ENCODE assay signal across 20 cellular contexts in the genomic region with DNA sequence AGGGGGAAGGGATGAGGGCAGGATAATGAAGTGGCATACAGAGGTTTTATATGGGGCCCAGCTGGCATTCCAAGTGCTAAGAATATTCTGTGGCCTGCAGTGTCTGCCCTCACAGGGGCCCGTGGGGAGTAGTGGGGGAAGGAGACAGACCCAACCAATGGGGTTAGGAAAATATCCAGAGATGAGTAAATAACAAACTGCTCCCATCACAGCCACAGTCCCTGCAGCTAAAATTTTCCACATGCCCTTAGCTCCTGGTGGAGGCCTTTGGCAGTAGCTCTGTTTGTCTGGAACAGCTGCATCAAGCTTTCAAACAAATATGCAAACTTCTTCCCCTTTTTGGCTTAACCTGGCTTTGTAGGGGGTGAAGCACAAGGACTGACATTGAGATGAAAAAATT. TPM values are rescaled to one million over a fixed set of nuclear protein-coding genes. Genes with fewer than 3 reads are reported as not detected.
DNase-seq lines count a peak whose midpoint lies in the region; ATAC-seq, FAIRE-seq and TF ChIP-seq lines count a peak whose summit lies in the region.
"Had no signal": no experiment of that assay in that cellular context is flagged by ENCODE, and none has a peak within 500 bp of the region (broad histone marks: within the 10 kb centered on the region; RNA-seq: fewer than 3 reads in every experiment).

No MANE protein-coding gene starts in this region.

- DNase-seq in MV-4-11 (lab: John Stamatoyannopoulos, UW), result peak; percentile 2
- DNase-seq in endothelial cell of umbilical vein (ENCODE audit: low read depth, low spot score), result peak; percentile 41
- no peak for DNase-seq in T-helper 2 cell
- DNase-seq in kidney, result no peak
- DNase-seq in ureter (ENCODE audit: low spot score), result no peak
- DNase-seq: activated naive CD8-positive, alpha-beta T cell treated with anti-CD3 and anti-CD28 coated beads, Interleukin-2, amount 10 ng/mL, durations not matched to agents 7 days and 5 days; DND-41; dorsolateral prefrontal cortex; head of caudate nucleus; Kasumi-1; left colon; NCI-H2081 treated with DMSO at 0.1 percent for 48 hours had no signal

- no peak for TF ChIP-seq POLR2A in endothelial cell of umbilical vein (IDR thresholded peaks at IDR 0.05; ENCODE audit: low read depth, low read length)

- FAIRE-seq in endothelial cell of umbilical vein (lab: Jason Lieb, UNC) (no peak), kidney (lab: Jason Lieb, UNC) (no peak)

- no peak for ATAC-seq in stimulated activated memory B cell treated with anti-CD40 and anti-IgM and Interleukin-4, amounts not matched to agents 10 μg/mL and 1 μg/mL and 100 μg/mL, for 72 hours
- ATAC-seq: GM23338, left colon had no signal

- CTCF ChIA-PET in endothelial cell of umbilical vein (lab: Charles Lee), result interaction anchor here (0.6 to 4.1 kb wide), 8 partner anchors 10 to 121 kb away, joined by 3 to 19 read pairs (median 4); a partner anchor contains a TSS

- H3K79me2 ChIP-seq in ACC112 (ENCODE audit: control insufficient read depth, insufficient read depth, low read length, unreplicated experiment) (peaks cover 32% of the 10 kb centered on the region), endothelial cell of umbilical vein (ENCODE audit: control insufficient read depth, insufficient read depth, low read length) (peaks cover 55% of the 10 kb centered on the region)

- H3K4me1 Mint-ChIP-seq in stimulated activated memory B cell treated with anti-CD40 and anti-IgM and Interleukin-4, amounts not matched to agents 10 μg/mL and 1 μg/mL and 100 μg/mL, for 72 hours, result peaks cover 11% of the 10 kb centered on the region
- H3K4me1 Mint-ChIP-seq: activated naive CD8-positive, alpha-beta T cell treated with anti-CD3 and anti-CD28 coated beads, Interleukin-2, amount 10 ng/mL, durations not matched to agents 7 days and 5 days had no signal

- intact Hi-C loops in endothelial cell of umbilical vein (cut with micrococcal nuclease) (no loop called here), kidney (cut with DNase I) (no loop called here)

- dilution Hi-C loops in endothelial cell of umbilical vein (cut with MboI; ENCODE audit: extremely low pct_ligation_motif_present, low sequenced_read_pairs), result no loop called here

- BruUV-seq in endothelial cell of umbilical vein (replicated peaks; lab: Mats Ljungman, UMichigan), result no TSS peak

- no peak for TF ChIP-seq CTCF in endothelial cell of umbilical vein (IDR thresholded peaks at IDR 0.05; ENCODE audit: extremely low read depth in 1 of 2, insufficient read depth in 1 of 2, low read depth in 1 of 2, low read length in 2 of 2)
- no peak for TF ChIP-seq CTCF in kidney (IDR thresholded peaks at IDR 0.05; ENCODE audit: borderline replicate concordance, extremely low read depth, insufficient read depth)

- no peak overlapping the region for H3K4me3 Mint-ChIP-seq in stimulated activated memory B cell treated with anti-CD40 and anti-IgM and Interleukin-4, amounts not matched to agents 10 μg/mL and 1 μg/mL and 100 μg/mL, for 72 hours
- H3K4me3 Mint-ChIP-seq: activated naive CD8-positive, alpha-beta T cell treated with anti-CD3 and anti-CD28 coated beads, Interleukin-2, amount 10 ng/mL, durations not matched to agents 7 days and 5 days; GM23338; neural crest cell; type B pancreatic cell had no signal

- H4K20me1 ChIP-seq in endothelial cell of umbilical vein (replicated peaks; ENCODE audit: control insufficient read depth, extremely low read depth, insufficient read depth, low read length), result no peaks in the 10 kb centered on the region

- H3K36me3 Mint-ChIP-seq in stimulated activated memory B cell treated with anti-CD40 and anti-IgM and Interleukin-4, amounts not matched to agents 10 μg/mL and 1 μg/mL and 100 μg/mL, for 72 hours, result no peaks in the 10 kb centered on the region
- H3K36me3 Mint-ChIP-seq: activated naive CD8-positive, alpha-beta T cell treated with anti-CD3 and anti-CD28 coated beads, Interleukin-2, amount 10 ng/mL, durations not matched to agents 7 days and 5 days; type B pancreatic cell had no signal

- WGBS in mesodermal cell (ENCODE audit: insufficient coverage in 2 of 2), 2 experiments, result no CpG with 5 or more reads among the region's 1 CpG

- H3K9me3 ChIP-seq in endothelial cell of umbilical vein (replicated peaks; ENCODE audit: control insufficient read depth, insufficient read depth, low read length) (no peaks in the 10 kb centered on the region), mesodermal cell (ENCODE audit: control insufficient read depth, low read length) (no peaks in the 10 kb centered on the region), kidney (ENCODE audit: control insufficient read depth in 1 of 2, low read length in 2 of 2) (no peaks in the 10 kb centered on the region)

- no peaks in the 10 kb centered on the region for H3K9me1 ChIP-seq in endothelial cell of umbilical vein (replicated peaks; ENCODE audit: control insufficient read depth, extremely low read depth, insufficient read depth, low read length)

- no peaks in the 10 kb centered on the region for H3K27me3 ChIP-seq in ACC112 (ENCODE audit: insufficient read depth, low read length)
- no peaks in the 10 kb centered on the region for H3K27me3 ChIP-seq in endothelial cell of umbilical vein (ENCODE audit: control insufficient read depth in 2 of 2, insufficient read depth in 2 of 2, low read length in 2 of 2)

- H3K4me3 ChIP-seq in ACC112 (ENCODE audit: low read depth, low read length), result peak overlapping the region; percentile 95
- no peak overlapping the region for H3K4me3 ChIP-seq in endothelial cell of umbilical vein (replicated peaks in 1 of 3; ENCODE audit: insufficient read depth in 1 of 3, low read depth in 1 of 3, low read length in 3 of 3)
- no peak overlapping the region for H3K4me3 ChIP-seq in mesodermal cell (ENCODE audit: extremely low read depth, insufficient read depth, low read length, poor library complexity, severe bottlenecking)
- H3K4me3 ChIP-seq in kidney (ENCODE audit: low read length in 2 of 2), result no peak overlapping the region
- H3K4me3 ChIP-seq: dorsolateral prefrontal cortex, GM23338, SK-N-MC had no signal

- H3K9me3 Mint-ChIP-seq in stimulated activated memory B cell treated with anti-CD40 and anti-IgM and Interleukin-4, amounts not matched to agents 10 μg/mL and 1 μg/mL and 100 μg/mL, for 72 hours, result no peaks in the 10 kb centered on the region
- H3K9me3 Mint-ChIP-seq: activated naive CD8-positive, alpha-beta T cell treated with anti-CD3 and anti-CD28 coated beads, Interleukin-2, amount 10 ng/mL, durations not matched to agents 7 days and 5 days; GM23338 had no signal

- peak overlapping the region; percentile 95 for H3K4me2 ChIP-seq in endothelial cell of umbilical vein (ENCODE audit: insufficient read depth, low read length)
- H3K4me2 ChIP-seq: GM23338 had no signal

- H3K36me3 ChIP-seq in ACC112 (ENCODE audit: insufficient read depth, low read length) (peaks cover 8% of the 10 kb centered on the region; the same call in 1 of the 2 replicates), endothelial cell of umbilical vein (ENCODE audit: control insufficient read depth in 2 of 2, extremely low read depth in 1 of 2, insufficient read depth in 2 of 2, low read length in 2 of 2) (peaks cover 0 to 3% of the 10 kb centered on the region in 2 experiments), mesodermal cell (ENCODE audit: control insufficient read depth, insufficient read depth, low read length) (peaks cover 5% of the 10 kb centered on the region), kidney (ENCODE audit: control insufficient read depth in 1 of 2, insufficient read depth in 2 of 2, low read length in 2 of 2) (no peaks in the 10 kb centered on the region)

- H2AFZ ChIP-seq in ACC112 (ENCODE audit: low read length, unreplicated experiment) (no peak overlapping the region), endothelial cell of umbilical vein (ENCODE audit: low read depth, low read length) (no peak overlapping the region)
- H2AFZ ChIP-seq: GM23338 had no signal

- POLR2A ChIA-PET in endothelial cell of umbilical vein (lab: Charles Lee), result no interaction called here

- H3K27ac ChIP-seq in ACC112 (ENCODE audit: low read depth, low read length) (peak overlapping the region; percentile 99), endothelial cell of umbilical vein (ENCODE audit: insufficient read depth, low read depth, low read length) (peak overlapping the region; percentile 99), mesodermal cell (ENCODE audit: low read depth, low read length, severe bottlenecking) (peak overlapping the region; percentile 16), kidney (ENCODE audit: low read depth in 2 of 2, low read length in 2 of 2) (no peak overlapping the region)
- H3K27ac ChIP-seq: dorsolateral prefrontal cortex, SK-N-MC, VCaP had no signal

- peaks cover 50% of the 10 kb centered on the region for H3K4me1 ChIP-seq in ACC112 (ENCODE audit: control insufficient read depth, insufficient read depth, low read length, unreplicated experiment)
- H3K4me1 ChIP-seq in endothelial cell of umbilical vein (ENCODE audit: control insufficient read depth, extremely low read depth, insufficient read depth, low read length), result peaks cover 73% of the 10 kb centered on the region
- peaks cover 40% of the 10 kb centered on the region for H3K4me1 ChIP-seq in mesodermal cell (ENCODE audit: control insufficient read depth, insufficient read depth, low read length, poor library complexity, severe bottlenecking)
- H3K4me1 ChIP-seq in kidney (ENCODE audit: control insufficient read depth in 1 of 2, insufficient read depth in 1 of 2, low read depth in 1 of 2, low read length in 2 of 2), result no peaks in the 10 kb centered on the region

- H3K27me3 Mint-ChIP-seq in stimulated activated memory B cell treated with anti-CD40 and anti-IgM and Interleukin-4, amounts not matched to agents 10 μg/mL and 1 μg/mL and 100 μg/mL, for 72 hours, result peaks cover 39% of the 10 kb centered on the region
- H3K27me3 Mint-ChIP-seq: type B pancreatic cell had no signal

- no peak overlapping the region for H3K9ac ChIP-seq in endothelial cell of umbilical vein (replicated peaks; ENCODE audit: extremely low read depth, insufficient read depth, low read length)
- no peak overlapping the region for H3K9ac ChIP-seq in kidney (ENCODE audit: low read length in 2 of 2)

- no peak overlapping the region for H3K27ac Mint-ChIP-seq in stimulated activated memory B cell treated with anti-CD40 and anti-IgM and Interleukin-4, amounts not matched to agents 10 μg/mL and 1 μg/mL and 100 μg/mL, for 72 hours
- H3K27ac Mint-ChIP-seq: activated naive CD8-positive, alpha-beta T cell treated with anti-CD3 and anti-CD28 coated beads, Interleukin-2, amount 10 ng/mL, durations not matched to agents 7 days and 5 days; GM23338; type B pancreatic cell had no signal

RNA-seq across cellular contexts. Expression of a gene that starts 3.1 kb away (rescaled TPM):
- total RNA-seq in endothelial cell of umbilical vein (124 and 133 TPM in 2 replicates), kidney (3.2 TPM), ureter (89.0 TPM)
- polyA plus RNA-seq in endothelial cell of umbilical vein (260 and 265 TPM in 2 replicates), kidney (ENCODE audit: insufficient read depth, low read depth, low replicate concordance) (4.5 TPM)
- 193 and 194 TPM in 2 replicates for polyA plus RNA-seq in endothelial cell of umbilical vein (2011; cell fraction: cytosol; rRNA removed)
- polyA plus RNA-seq in endothelial cell of umbilical vein (2011; cell fraction: nucleus; rRNA removed), result 366 and 392 TPM in 2 replicates
- 154 and 267 TPM in 2 replicates for polyA plus RNA-seq in endothelial cell of umbilical vein (2012)
- 336 and 411 TPM in 2 replicates for polyA minus RNA-seq in endothelial cell of umbilical vein
- not detected for polyA minus RNA-seq in endothelial cell of umbilical vein (2011; cell fraction: cytosol; rRNA and poly(A)+ RNA removed)
- 177 and 282 TPM in 2 replicates for polyA minus RNA-seq in endothelial cell of umbilical vein (2011; cell fraction: nucleus; rRNA and poly(A)+ RNA removed)
- 33.7 TPM for polyA plus RNA-seq in mesodermal cell (2013, experiment 1 of 2)
- polyA plus RNA-seq in mesodermal cell (2013, experiment 2 of 2), result 32.9 TPM
- total RNA-seq: activated naive CD8-positive, alpha-beta T cell treated with anti-CD3 and anti-CD28 coated beads, Interleukin-2, amount 10 ng/mL, durations not matched to agents 7 days and 5 days; GM23338 had no signal
- polyA plus RNA-seq: GM23338 had no signal

RNA-seq across cellular contexts. Expression of a gene that starts 10.5 kb away (rescaled TPM):
- total RNA-seq in endothelial cell of umbilical vein (43.1 and 44.6 TPM in 2 replicates), kidney (27.8 TPM), ureter (115 TPM)
- polyA plus RNA-seq in endothelial cell of umbilical vein (53.7 and 65.5 TPM in 2 replicates), kidney (ENCODE audit: insufficient read depth, low read depth, low replicate concordance) (60.1 TPM)
- polyA plus RNA-seq in endothelial cell of umbilical vein (2011; cell fraction: cytosol; rRNA removed), result 49.6 and 50.0 TPM in 2 replicates
- polyA plus RNA-seq in endothelial cell of umbilical vein (2011; cell fraction: nucleus; rRNA removed), result 27.1 and 34.2 TPM in 2 replicates
- 56.7 and 72.5 TPM in 2 replicates for polyA plus RNA-seq in endothelial cell of umbilical vein (2012)
- polyA minus RNA-seq in endothelial cell of umbilical vein, result 50.2 and 54.1 TPM in 2 replicates
- polyA minus RNA-seq in endothelial cell of umbilical vein (2011; cell fraction: cytosol; rRNA and poly(A)+ RNA removed), result 13.7 TPM
- polyA minus RNA-seq in endothelial cell of umbilical vein (2011; cell fraction: nucleus; rRNA and poly(A)+ RNA removed), result 12.6 and 14.1 TPM in 2 replicates
- polyA plus RNA-seq in mesodermal cell (2013, experiment 1 of 2), result 111 TPM
- polyA plus RNA-seq in mesodermal cell (2013, experiment 2 of 2), result 122 TPM

Comparison
In these comparisons a context has a peak if more than half of its experiments do, and no peak if none do; other contexts are left out.
1. H3K27ac ChIP-seq: peak in ACC112 (single experiment), endothelial cell of umbilical vein (single experiment) and mesodermal cell (single experiment); none in kidney (0 of 2).
2. DNase-seq: peak in MV-4-11 (single experiment) and endothelial cell of umbilical vein (single experiment); none in T-helper 2 cell (0 of 5), kidney (single experiment) and ureter (single experiment).
3. RNA of a gene that starts 3.1 kb away (total RNA-seq): 124 to 133 TPM in endothelial cell of umbilical vein and 89.0 TPM in ureter (single experiment); 3.2 TPM in kidney (single experiment); every median in the first group is over 10 times any median in the second.